20 cellular contexts compared by ENCODE assay signal in the genomic region with DNA sequence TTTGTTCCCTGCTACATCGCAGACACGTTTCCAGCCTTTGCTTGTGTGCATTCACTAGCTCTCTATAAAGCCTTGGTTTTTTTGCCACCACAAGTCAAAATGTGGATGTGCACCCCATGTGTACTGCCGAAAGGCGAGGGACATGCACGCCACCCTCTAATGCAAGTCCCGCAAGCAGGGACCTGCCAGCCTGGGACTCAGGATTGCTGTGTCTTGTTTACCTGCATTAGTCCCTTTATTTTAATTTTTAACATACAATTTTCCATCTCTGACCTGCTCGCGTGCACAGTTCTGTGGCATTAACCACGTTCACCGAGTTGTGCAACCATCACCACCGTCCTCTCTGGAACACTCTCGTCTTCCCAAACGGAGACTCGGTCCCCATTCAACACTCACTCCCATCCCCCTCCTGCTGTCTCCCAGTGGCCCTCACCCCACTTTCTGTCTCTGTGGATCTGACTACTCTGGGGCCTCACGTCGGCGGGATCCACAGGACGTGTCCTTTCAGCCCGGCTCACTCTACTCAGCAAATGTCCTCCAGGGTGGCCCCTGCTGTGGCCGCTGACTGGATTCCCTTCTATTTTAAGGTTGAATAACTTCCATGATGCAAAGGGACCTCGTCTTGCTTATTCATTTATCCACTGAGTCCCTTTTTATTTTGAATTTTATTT. TPM values are rescaled to one million over a fixed set of nuclear protein-coding genes. Genes with fewer than 3 reads are reported as not detected.
DNase-seq lines count a peak whose midpoint lies in the region; ATAC-seq and TF ChIP-seq lines count a peak whose summit lies in the region.
"Had no signal": no experiment of that assay in that cellular context is flagged by ENCODE, and none has a peak within 500 bp of the region (broad histone marks: within the 10 kb centered on the region; RNA-seq: fewer than 3 reads in every experiment).

No MANE protein-coding gene starts in this region.

- intact Hi-C loops in psoas muscle (cut with DNase I) (no loop called here), aorta (cut with DNase I) (no loop called here)

- TF ChIP-seq POLR2A in Peyer's patch (IDR thresholded peaks at IDR 0.05) = no peak

- H3K4me3 ChIP-seq in Peyer's patch (no peak overlapping the region), psoas muscle (no peak overlapping the region), aorta (ENCODE audit: low read length in 2 of 2) (no peak overlapping the region), foreskin fibroblast (ENCODE audit: low read depth in 1 of 2, low read length in 2 of 2) (no peak overlapping the region)
- H3K4me3 ChIP-seq: colonic mucosa, HAP-1, upper lobe of left lung had no signal

- H3K36me3 Mint-ChIP-seq in immature natural killer cell = peaks cover 22 to 42% (median 36%) of the 10 kb centered on the region in 3 donors

- H3K27me3 ChIP-seq in Peyer's patch = no peaks in the 10 kb centered on the region
- H3K27me3 ChIP-seq in psoas muscle (ENCODE audit: insufficient read depth in 3 of 3, low read length in 2 of 3) = no peaks in the 10 kb centered on the region
- H3K27me3 ChIP-seq in aorta (ENCODE audit: control insufficient read depth in 1 of 2, insufficient read depth in 2 of 2, low read length in 1 of 2) = no peaks in the 10 kb centered on the region
- H3K27me3 ChIP-seq: colonic mucosa, upper lobe of left lung had no signal

- WGBS in psoas muscle, 3 donors = 76 to 82% (median 82%) methylated on average over 21 of the region's 21 CpGs
- WGBS in aorta, 2 donors = 91 to 94% methylated on average over 21 of the region's 21 CpGs

- ATAC-seq in psoas muscle = peak in 3 of 4 donors; percentile 34 to 53 (median 39)
- no peak for ATAC-seq in aorta (ENCODE audit: low FRiP score)
- ATAC-seq: right cardiac atrium; stimulated activated naive CD8-positive, alpha-beta T cell treated with anti-CD3 and anti-CD28 coated beads, Interleukin-15, amount 100 ng/mL, for 72 hours had no signal

- H3K9me3 Mint-ChIP-seq in immature natural killer cell = peaks cover 0 to 8% (median 0%) of the 10 kb centered on the region in 6 donors
- H3K9me3 Mint-ChIP-seq: nephron; stimulated activated naive CD8-positive, alpha-beta T cell treated with anti-CD3 and anti-CD28 coated beads, Interleukin-15, amount 100 ng/mL, for 72 hours had no signal

- H3K9me3 ChIP-seq in Peyer's patch = no peaks in the 10 kb centered on the region
- H3K9me3 ChIP-seq in psoas muscle = no peaks in the 10 kb centered on the region
- no peaks in the 10 kb centered on the region for H3K9me3 ChIP-seq in aorta (ENCODE audit: control insufficient read depth, low read length)
- H3K9me3 ChIP-seq: colonic mucosa, HAP-1, upper lobe of left lung had no signal

- H3K4me1 ChIP-seq in Peyer's patch (peaks cover 0 to 9% (median under 1%) of the 10 kb centered on the region in 4 donors), psoas muscle (peaks cover 9% of the 10 kb centered on the region), aorta (ENCODE audit: control insufficient read depth in 1 of 2, insufficient read depth in 2 of 2, low read length in 2 of 2) (no peaks in the 10 kb centered on the region)

- H3K36me3 ChIP-seq in Peyer's patch (no peaks in the 10 kb centered on the region), psoas muscle (ENCODE audit: insufficient read depth in 1 of 2, low read depth in 1 of 2) (peaks cover 0 to 11% of the 10 kb centered on the region in 2 donors), aorta (ENCODE audit: control insufficient read depth in 1 of 2, insufficient read depth in 2 of 2, low read length in 1 of 2) (no peaks in the 10 kb centered on the region)
- H3K36me3 ChIP-seq: colonic mucosa, HAP-1 had no signal

- TF ChIP-seq CTCF in Peyer's patch (IDR thresholded peaks at IDR 0.05) = no peak
- TF ChIP-seq CTCF in psoas muscle (IDR thresholded peaks at IDR 0.05) = no peak
- no peak for TF ChIP-seq CTCF in foreskin fibroblast (IDR thresholded peaks at IDR 0.05; ENCODE audit: low read depth, low read length)

- H3K27ac ChIP-seq in Peyer's patch (no peak overlapping the region), psoas muscle (no peak overlapping the region), aorta (ENCODE audit: low read depth in 1 of 2, low read length in 2 of 2) (no peak overlapping the region)
- H3K27ac ChIP-seq: colonic mucosa, upper lobe of left lung had no signal

- peaks cover 64 to 81% of the 10 kb centered on the region in 2 donors for H3K4me1 Mint-ChIP-seq in immature natural killer cell

- peak; percentile 56 for DNase-seq in activated effector memory CD4-positive, alpha-beta T cell treated with anti-CD3 and anti-CD28 coated beads, Interleukin-2, amount 50 U/mL, for 16 hours
- no peak for DNase-seq in activated effector memory CD4-positive, alpha-beta T cell treated with Interleukin-2 at 50 U/mL for 16 hours
- DNase-seq in Peyer's patch (peak in 2 of 3 donors; percentile 10 to 36), immature natural killer cell (no peak), psoas muscle (peak in 1 of 2 donors; percentile 53), NCI-H1105 treated with DMSO at 0.1 percent for 48 hours (lab: John Stamatoyannopoulos, UW) (no peak), aorta (no peak), foreskin fibroblast (no peak)
- DNase-seq: activated CD4-positive, alpha-beta T cell treated with anti-CD3 and anti-CD28 coated beads, Interleukin-2, amount 50 U/mL, for 48 hours; activated gamma-delta T cell treated with Interleukin-2 at 50 U/mL for 16 hours; colonic mucosa; islet precursor cell; NCI-H187 treated with DMSO at 0.1 percent for 48 hours; stimulated activated naive CD8-positive, alpha-beta T cell treated with anti-CD3 and anti-CD28 coated beads, Interleukin-15, amount 100 ng/mL, for 72 hours; SW 1271 had no signal

- H3K27ac Mint-ChIP-seq in immature natural killer cell = peak overlapping the region in 4 of 6 donors; percentile 53 to 90 (median 78)
- H3K27ac Mint-ChIP-seq: memory B cell, nephron had no signal

- H3K27me3 Mint-ChIP-seq in immature natural killer cell (ENCODE audit: low read depth in 3 of 3) = peaks cover 44 to 64% (median 56%) of the 10 kb centered on the region in 3 donors
- H3K27me3 Mint-ChIP-seq: memory B cell; stimulated activated naive CD8-positive, alpha-beta T cell treated with anti-CD3 and anti-CD28 coated beads, Interleukin-15, amount 100 ng/mL, for 72 hours had no signal

- H3K4me3 Mint-ChIP-seq in immature natural killer cell = peak overlapping the region in 1 of 5 donors; percentile 21
- H3K4me3 Mint-ChIP-seq: memory B cell; nephron; stimulated activated naive CD8-positive, alpha-beta T cell treated with anti-CD3 and anti-CD28 coated beads, Interleukin-15, amount 100 ng/mL, for 72 hours had no signal

RNA-seq across cellular contexts. Expression of gene RASA3, which starts 58.4 kb away (rescaled TPM):
- total RNA-seq in Peyer's patch (10 to 100 TPM in 1 of 4 donors, 1 to 10 TPM in 3; 3.5 to 41.3 (median 6.9) TPM), psoas muscle (10 to 100 TPM in 3 of 4 donors, 1 to 10 TPM in 1; 9.2 to 20.2 (median 14.5) TPM), aorta (10 to 100 TPM; 34.8 to 42.3 TPM)
- polyA plus RNA-seq in immature natural killer cell (100 to 1,000 TPM in 1 of 3 donors, 10 to 100 TPM in 2; 37.4 to 153 (median 64.8) TPM), psoas muscle (10 to 100 TPM in 1 of 3 donors, 1 to 10 TPM in 2; 4.8 to 24.4 (median 5.2) TPM), aorta (10 to 100 TPM in 1 of 2 donors, 1 to 10 TPM in 1; 8.1 to 23.0 TPM)

Comparison
In these comparisons a context has a peak if more than half of its experiments do, and no peak if none do; other contexts are left out.
1. DNase-seq: peak in activated effector memory CD4-positive, alpha-beta T cell treated with anti-CD3 and anti-CD28 coated beads, Interleukin-2, amount 50 U/mL, for 16 hours (single experiment) and Peyer's patch (2 of 3); none in activated effector memory CD4-positive, alpha-beta T cell treated with Interleukin-2 at 50 U/mL for 16 hours (single experiment), immature natural killer cell (0 of 3), NCI-H1105 treated with DMSO at 0.1 percent for 48 hours (single experiment), aorta (0 of 2) and foreskin fibroblast (0 of 2).